In the genomic region with DNA sequence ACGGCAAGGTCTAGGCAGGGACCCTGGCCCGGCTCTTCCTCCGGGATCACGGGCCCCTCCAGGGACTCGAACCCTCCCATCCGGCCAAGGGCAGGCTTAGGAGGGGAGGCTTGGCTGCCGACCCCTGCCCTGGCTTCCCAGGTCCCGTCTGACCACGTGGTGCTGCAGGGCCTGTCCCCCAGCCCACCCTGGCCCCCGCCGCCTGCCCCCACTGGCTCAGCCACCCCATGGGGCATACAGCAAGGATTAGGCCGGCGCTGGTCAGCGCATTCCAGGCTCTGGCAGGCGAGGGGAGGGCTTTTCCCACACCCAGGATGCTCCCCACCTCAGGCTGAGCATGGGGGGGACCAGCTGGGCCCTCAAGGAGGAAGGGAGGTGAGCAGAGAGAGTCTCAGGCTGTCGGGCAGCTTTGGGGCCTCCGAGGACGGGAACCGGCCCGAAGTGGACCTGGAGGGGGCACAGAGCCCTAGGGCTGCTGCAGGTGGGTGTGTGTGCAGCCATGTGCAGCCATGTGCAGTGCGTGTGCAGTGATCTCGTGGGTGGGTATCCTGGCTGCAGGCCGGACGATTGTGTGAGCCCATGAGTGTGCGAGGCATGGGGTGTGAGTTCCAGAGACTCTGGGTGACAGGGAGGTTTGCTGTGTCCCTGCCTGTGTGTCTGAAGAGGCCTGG, we compare ENCODE assay signal across 15 cellular contexts. TPM values are rescaled to one million over a fixed set of nuclear protein-coding genes. Genes with fewer than 3 reads are reported as not detected.
"Had no signal": no experiment of that assay in that cellular context is flagged by ENCODE, and none has a peak within 500 bp of the region (broad histone marks: within the 10 kb centered on the region; RNA-seq: fewer than 3 reads in every experiment).

No MANE protein-coding gene starts in this region.

- H3K36me3 ChIP-seq: ovary, sigmoid colon had no signal

- H3K27me3 ChIP-seq: ovary, testis had no signal

- H3K4me1 Mint-ChIP-seq: central memory CD8-positive, alpha-beta T cell had no signal

- H3K4me3 Mint-ChIP-seq: activated naive CD8-positive, alpha-beta T cell; activated T-cell treated with anti-CD3 and anti-CD28 coated beads, Interleukin-2, amount 50 U/mL, for 4 hours; brain; central memory CD8-positive, alpha-beta T cell; nephron; stimulated activated naive CD8-positive, alpha-beta T cell treated with anti-CD3 and anti-CD28 coated beads, Interleukin-15, Interleukin-2, amounts not matched to agents 100 ng/mL and 50 ng/mL, for 24 hours had no signal

- H3K9me3 Mint-ChIP-seq: activated T-cell treated with anti-CD3 and anti-CD28 coated beads, Interleukin-2, amount 50 U/mL, for 4 hours; central memory CD8-positive, alpha-beta T cell; nephron; stimulated activated naive CD8-positive, alpha-beta T cell treated with anti-CD3 and anti-CD28 coated beads, Interleukin-15, Interleukin-2, amounts not matched to agents 100 ng/mL and 50 ng/mL, for 24 hours had no signal

- H3K9me3 ChIP-seq: ovary, sigmoid colon, testis had no signal

- H3K4me3 ChIP-seq: ovary, sigmoid colon, testis had no signal

- FAIRE-seq: TTC549 had no signal

- H3K27ac ChIP-seq: ovary, sigmoid colon, testis had no signal

- H3K27me3 Mint-ChIP-seq: activated naive CD8-positive, alpha-beta T cell; central memory CD8-positive, alpha-beta T cell; stimulated activated naive CD8-positive, alpha-beta T cell treated with anti-CD3 and anti-CD28 coated beads, Interleukin-15, Interleukin-2, amounts not matched to agents 100 ng/mL and 50 ng/mL, for 24 hours had no signal

- DNase-seq: ovary, sigmoid colon had no signal

- H3K27ac Mint-ChIP-seq: activated naive CD8-positive, alpha-beta T cell; nephron; stimulated activated naive CD8-positive, alpha-beta T cell treated with anti-CD3 and anti-CD28 coated beads, Interleukin-15, Interleukin-2, amounts not matched to agents 100 ng/mL and 50 ng/mL, for 24 hours had no signal

- H3K36me3 Mint-ChIP-seq: activated naive CD8-positive, alpha-beta T cell; brain had no signal

RNA-seq across cellular contexts. Expression of gene GRIFIN, which starts 0.7 kb away (rescaled TPM):
- total RNA-seq: activated T-cell treated with anti-CD3 and anti-CD28 coated beads, Interleukin-2, amount 50 U/mL, for 4 hours; dermis blood vessel endothelial cell; lung microvascular endothelial cell; mucosa of gallbladder; ovary; sigmoid colon; testis; urinary bladder had no signal
- polyA plus RNA-seq: esophagus, ovary, sigmoid colon, urinary bladder had no signal
